8 cellular contexts compared by ENCODE assay signal in genomic region chrX:76148753-76149152, GRCh38. TPM values are rescaled to one million over a fixed set of nuclear protein-coding genes. Genes with fewer than 3 reads are reported as not detected.
DNase-seq lines count a peak whose midpoint lies in the region; TF ChIP-seq lines count a peak whose summit lies in the region.

No MANE protein-coding gene starts in this region.

- POLR2A ChIA-PET in activated CD4-positive, alpha-beta memory T cell treated with anti-CD3 and anti-CD28 coated beads, Interleukin-2, amount 10 ng/mL, durations not matched to agents 7 days and 5 days (lab: Charles Lee): interaction anchor here (0.8 to 2.6 kb wide), 3 partner anchors 24 to 1534 kb away, joined by 3 to 21 read pairs (median 3); partner anchors contain the start of genes PBDC1, RLIM and UPRT

- H3K27ac Mint-ChIP-seq in activated CD4-positive, alpha-beta memory T cell treated with anti-CD3 and anti-CD28 coated beads, Interleukin-2, amount 10 ng/mL, durations not matched to agents 7 days and 5 days: peak overlapping the region; percentile 100
- H3K27ac Mint-ChIP-seq in osteocyte (ENCODE audit: unreplicated experiment): peak overlapping the region; percentile 94

- no peaks in the 10 kb centered on the region for H3K9me3 Mint-ChIP-seq in activated CD4-positive, alpha-beta memory T cell treated with anti-CD3 and anti-CD28 coated beads, Interleukin-2, amount 10 ng/mL, durations not matched to agents 7 days and 5 days
- no peaks in the 10 kb centered on the region for H3K9me3 Mint-ChIP-seq in osteocyte (ENCODE audit: unreplicated experiment)

- TF ChIP-seq POLR2A in erythroblast (IDR thresholded peaks at IDR 0.05; ENCODE audit: low read length): no peak

- no peak for TF ChIP-seq CTCF in osteocyte (IDR thresholded peaks at IDR 0.05)

- H3K4me3 Mint-ChIP-seq in activated CD4-positive, alpha-beta memory T cell treated with anti-CD3 and anti-CD28 coated beads, Interleukin-2, amount 10 ng/mL, durations not matched to agents 7 days and 5 days: peak overlapping the region; percentile 81
- peak overlapping the region; percentile 72 for H3K4me3 Mint-ChIP-seq in osteocyte (ENCODE audit: unreplicated experiment)

- no peaks in the 10 kb centered on the region for H3K27me3 Mint-ChIP-seq in activated CD4-positive, alpha-beta memory T cell treated with anti-CD3 and anti-CD28 coated beads, Interleukin-2, amount 10 ng/mL, durations not matched to agents 7 days and 5 days
- H3K27me3 Mint-ChIP-seq in osteocyte (ENCODE audit: unreplicated experiment): no peaks in the 10 kb centered on the region

- CTCF ChIA-PET in activated CD4-positive, alpha-beta memory T cell treated with anti-CD3 and anti-CD28 coated beads, Interleukin-2, amount 10 ng/mL, durations not matched to agents 7 days and 5 days (lab: Charles Lee): interaction anchor here (1.0 kb wide), 1 partner anchor 25 kb away, joined by 6 read pairs; the partner anchor contains the start of gene PBDC1

- H3K36me3 Mint-ChIP-seq in activated CD4-positive, alpha-beta memory T cell treated with anti-CD3 and anti-CD28 coated beads, Interleukin-2, amount 10 ng/mL, durations not matched to agents 7 days and 5 days (ENCODE audit: low read depth): no peaks in the 10 kb centered on the region
- no peaks in the 10 kb centered on the region for H3K36me3 Mint-ChIP-seq in osteocyte (ENCODE audit: unreplicated experiment)

- DNase-seq in DMS79 (lab: John Stamatoyannopoulos, UW): peak; percentile 12
- peak; percentile 48 for DNase-seq in H4 (ENCODE audit: low spot score)
- peak; percentile 84 for DNase-seq in NCI-H2227 treated with DMSO at 0.1 percent for 48 hours (lab: John Stamatoyannopoulos, UW)
- peak; percentile 58 for DNase-seq in activated CD4-positive, alpha-beta memory T cell treated with anti-CD3 and anti-CD28 coated beads, Interleukin-2, amount 10 ng/mL, durations not matched to agents 7 days and 5 days
- peak; percentile 67 to 70 for DNase-seq in erythroblast (lab: John Stamatoyannopoulos, UW)
- no peak for DNase-seq in osteocyte (ENCODE audit: extremely low spot score, unreplicated experiment)
- no peak for DNase-seq in dedifferentiated amniotic fluid mesenchymal stem cell (ENCODE audit: extremely low spot score)
- DNase-seq in islet precursor cell: no peak

- peaks cover 22% of the 10 kb centered on the region for H3K4me1 Mint-ChIP-seq in activated CD4-positive, alpha-beta memory T cell treated with anti-CD3 and anti-CD28 coated beads, Interleukin-2, amount 10 ng/mL, durations not matched to agents 7 days and 5 days
- H3K4me1 Mint-ChIP-seq in osteocyte (ENCODE audit: unreplicated experiment): peaks cover 21% of the 10 kb centered on the region

RNA-seq across cellular contexts. Expression of gene PBDC1, which starts 24.1 kb away (rescaled TPM):
- 9.9 and 14.7 TPM in 2 replicates for total RNA-seq in H4 (2014; rRNA removed; shearing (Covaris generic))
- total RNA-seq in activated CD4-positive, alpha-beta memory T cell treated with anti-CD3 and anti-CD28 coated beads, Interleukin-2, amount 10 ng/mL, durations not matched to agents 7 days and 5 days: 10 to 100 TPM; 26.3 to 29.3 TPM
- total RNA-seq in osteocyte: 22.3 and 23.5 TPM in 2 replicates

Comparison
In these comparisons a context has a peak if more than half of its experiments do, and no peak if none do; other contexts are left out.
1. DNase-seq: peak in DMS79 (single experiment), H4 (single experiment), NCI-H2227 treated with DMSO at 0.1 percent for 48 hours (single experiment), activated CD4-positive, alpha-beta memory T cell treated with anti-CD3 and anti-CD28 coated beads, Interleukin-2, amount 10 ng/mL, durations not matched to agents 7 days and 5 days (single experiment) and erythroblast (2 of 2); none in osteocyte (single experiment), dedifferentiated amniotic fluid mesenchymal stem cell (single experiment) and islet precursor cell (single experiment).